12 cellular contexts compared by ENCODE assay signal in genomic region chr6:139743629-139744028, GRCh38.
A peak's percentile ranks its signal among the peaks of the same experiment; 100 is the strongest.
DNase-seq lines count a peak whose midpoint lies in the region; ATAC-seq and TF ChIP-seq lines count a peak whose summit lies in the region.
"Had no signal": no experiment of that assay in that cellular context is flagged by ENCODE, and none has a peak within 500 bp of the region (broad histone marks: within the 10 kb centered on the region; RNA-seq: fewer than 3 reads in every experiment).

No MANE protein-coding gene starts in this region.

- H3K4me3 ChIP-seq in fibroblast of the aortic adventitia (ENCODE audit: low read depth, low read length), result no peak overlapping the region
- no peak overlapping the region for H3K4me3 ChIP-seq in retinal pigment epithelial cell (ENCODE audit: low read length)

- ATAC-seq in GM21576 (IDR thresholded peaks at IDR 0.05; ENCODE audit: unreplicated experiment) (no peak), HG02588 (IDR thresholded peaks at IDR 0.05; ENCODE audit: unreplicated experiment) (no peak)

- DNase-seq in GM04504 (ENCODE audit: low read depth) (peak; percentile 84), SW480 (ENCODE audit: low spot score) (peak; percentile 58), fibroblast of the aortic adventitia (ENCODE audit: low read depth) (peak; percentile 95), retinal pigment epithelial cell (ENCODE audit: low read depth) (peak; percentile 68), SK-N-DZ (ENCODE audit: low spot score) (no peak), NCI-H345 treated with DMSO at 0.1 percent for 48 hours (lab: John Stamatoyannopoulos, UW; ENCODE audit: unreplicated experiment) (no peak)
- DNase-seq: activated T-cell treated with anti-CD3 and anti-CD28 coated beads, Interleukin-2, amount 50 U/mL, for 48 hours; effector CD8-positive, alpha-beta T cell; left cardiac atrium; WERI-Rb-1 had no signal

- TF ChIP-seq CTCF in fibroblast of the aortic adventitia (IDR thresholded peaks at IDR 0.05; ENCODE audit: insufficient read depth, low read length) (no peak), retinal pigment epithelial cell (conservative IDR thresholded peaks at IDR 0.05; ENCODE audit: low read depth, low read length) (no peak)

Comparison
In these comparisons a context has a peak if more than half of its experiments do, and no peak if none do; other contexts are left out.
1. DNase-seq: peak in GM04504 (single experiment), SW480 (single experiment), fibroblast of the aortic adventitia (single experiment) and retinal pigment epithelial cell (single experiment); none in SK-N-DZ (single experiment) and NCI-H345 treated with DMSO at 0.1 percent for 48 hours (single experiment).